ENCODE assay signal across 7 cellular contexts in the genomic region with DNA sequence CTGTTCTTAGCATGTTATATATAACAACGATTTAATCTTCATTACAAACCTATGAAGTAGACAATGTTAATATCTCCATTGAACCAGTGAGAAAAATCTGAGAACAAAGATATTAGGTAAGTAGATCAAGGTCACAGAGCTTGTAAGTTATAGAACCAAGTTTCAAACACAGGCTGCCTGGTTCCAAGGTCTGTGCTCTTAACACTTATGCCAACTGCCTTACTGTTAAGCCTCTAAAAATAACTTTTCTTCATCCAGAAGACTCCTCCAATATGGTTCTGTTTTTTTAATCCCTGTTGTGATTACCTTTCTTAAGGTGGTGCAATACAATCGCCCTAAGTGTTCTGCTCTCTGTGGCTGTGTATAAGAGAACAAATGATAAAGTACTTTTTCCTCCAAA.
"Had no signal": no experiment of that assay in that cellular context is flagged by ENCODE, and none has a peak within 500 bp of the region (broad histone marks: within the 10 kb centered on the region; RNA-seq: fewer than 3 reads in every experiment).

No MANE protein-coding gene starts in this region.

- DNase-seq: GDM1, GF-D8 had no signal

- ATAC-seq: GM12878 had no signal

- FAIRE-seq: G401.6, GM12878, GM12891, GM18507, GM19239 had no signal

- H3K4me3 ChIP-seq: GM12878 had no signal
